ENCODE assay signal across 8 cellular contexts in genomic region chr9:124861342-124862229, GRCh38. TPM values are rescaled to one million over a fixed set of nuclear protein-coding genes. Genes with fewer than 3 reads are reported as not detected.
DNase-seq lines count a peak whose midpoint lies in the region; ATAC-seq and TF ChIP-seq lines count a peak whose summit lies in the region.

Gene ARPC5L (plus strand): TSS chr9:124862130. CDS start chr9:124869291, 7,161 bp downstream.
Gene RPL35 (minus strand): TSS chr9:124861957. CDS start chr9:124861912, 45 bp downstream.

- DNase-seq in EH (ENCODE audit: low read depth) (peak; percentile 93), GOT3 (lab: John Stamatoyannopoulos, UW) (peak; percentile 62), LHCN-M2 (ENCODE audit: low read depth) (peak; percentile 90), RKO (ENCODE audit: low spot score) (peak; percentile 97), activated T-helper 1 cell treated with Interleukin-2 at 50 U/mL for 16 hours (ENCODE audit: low read depth) (peak; percentile 94), esophagus squamous epithelium (lab: John Stamatoyannopoulos, UW) (peak; percentile 82), naive B cell (peak; percentile 95)

- peak; percentile 90 to 92 for ATAC-seq in naive B cell (ENCODE audit: low read depth in 2 of 2)
- ATAC-seq in stimulated activated memory B cell treated with anti-CD40 and anti-IgM and Interleukin-4, amounts not matched to agents 10 μg/mL and 1 μg/mL and 100 μg/mL, for 72 hours, result peak; percentile 99

- H3K4me1 Mint-ChIP-seq in naive B cell, result peaks cover 19 to 38% (median 36%) of the 10 kb centered on the region in 3 donors
- H3K4me1 Mint-ChIP-seq in stimulated activated memory B cell treated with anti-CD40 and anti-IgM and Interleukin-4, amounts not matched to agents 10 μg/mL and 1 μg/mL and 100 μg/mL, for 72 hours, result peaks cover 52% of the 10 kb centered on the region

- peaks cover 16 to 44% (median 28%) of the 10 kb centered on the region in 3 donors for H3K36me3 ChIP-seq in esophagus squamous epithelium

- peak within 1 kb of the TSS; percentile 93 to 99 (median 97) for H3K4me3 Mint-ChIP-seq in naive B cell
- peak within 1 kb of the TSS; percentile 86 for H3K4me3 Mint-ChIP-seq in stimulated activated memory B cell treated with anti-CD40 and anti-IgM and Interleukin-4, amounts not matched to agents 10 μg/mL and 1 μg/mL and 100 μg/mL, for 72 hours

- peaks cover 32 to 75% (median 44%) of the 10 kb centered on the region in 3 donors for H3K4me1 ChIP-seq in esophagus squamous epithelium

- peak within 1 kb of the TSS; percentile 94 to 99 (median 98) for H3K27ac Mint-ChIP-seq in naive B cell
- H3K27ac Mint-ChIP-seq in stimulated activated memory B cell treated with anti-CD40 and anti-IgM and Interleukin-4, amounts not matched to agents 10 μg/mL and 1 μg/mL and 100 μg/mL, for 72 hours, result peak within 1 kb of the TSS; percentile 83

- H3K27me3 Mint-ChIP-seq in naive B cell, result no peaks in the 10 kb centered on the region
- H3K27me3 Mint-ChIP-seq in stimulated activated memory B cell treated with anti-CD40 and anti-IgM and Interleukin-4, amounts not matched to agents 10 μg/mL and 1 μg/mL and 100 μg/mL, for 72 hours, result no peaks in the 10 kb centered on the region

- H3K9me3 ChIP-seq in esophagus squamous epithelium, result no peaks in the 10 kb centered on the region

- peak in 4 of 6 experiments; percentile 7 to 39 (median 28) for TF ChIP-seq CTCF in esophagus squamous epithelium (IDR thresholded peaks at IDR 0.05)

- no peaks in the 10 kb centered on the region for H3K27me3 ChIP-seq in esophagus squamous epithelium

- no peaks in the 10 kb centered on the region for H3K9me3 Mint-ChIP-seq in naive B cell
- H3K9me3 Mint-ChIP-seq in stimulated activated memory B cell treated with anti-CD40 and anti-IgM and Interleukin-4, amounts not matched to agents 10 μg/mL and 1 μg/mL and 100 μg/mL, for 72 hours, result no peaks in the 10 kb centered on the region

- WGBS in esophagus squamous epithelium, 2 donors, result 0 to 2% methylated on average over 13 to 22 of the region's 92 CpGs

- peak within 1 kb of the TSS; percentile 70 to 99 (median 87) for H3K4me3 ChIP-seq in esophagus squamous epithelium

- peaks cover 0 to 11% of the 10 kb centered on the region in 2 donors for H3K36me3 Mint-ChIP-seq in naive B cell
- H3K36me3 Mint-ChIP-seq in stimulated activated memory B cell treated with anti-CD40 and anti-IgM and Interleukin-4, amounts not matched to agents 10 μg/mL and 1 μg/mL and 100 μg/mL, for 72 hours, result peaks cover 43% of the 10 kb centered on the region

- H3K27ac ChIP-seq in esophagus squamous epithelium, result peak within 1 kb of the TSS; percentile 93 to 97 (median 94)

- intact Hi-C loops in esophagus squamous epithelium (cut with DNase I), result no loop called here

- TF ChIP-seq POLR2A in esophagus squamous epithelium (IDR thresholded peaks at IDR 0.05), result peak in 2 of 4 donors; percentile 86 to 94

RNA-seq across cellular contexts. Expression of gene ARPC5L, which starts in this region (rescaled TPM):
- total RNA-seq in LHCN-M2 (2014; rRNA removed) (37.6 and 39.0 TPM in 2 replicates), esophagus squamous epithelium (10 to 100 TPM; 39.1 to 59.6 (median 45.3) TPM)
- polyA plus RNA-seq in LHCN-M2 (2012), result 45.8 TPM
- polyA plus RNA-seq in naive B cell (ENCODE audit: low read depth in 6 of 6), result 10 to 100 TPM; 44.1 to 71.6 (median 58.0) TPM

RNA-seq across cellular contexts. Expression of gene RPL35, which starts in this region (rescaled TPM):
- total RNA-seq in LHCN-M2 (2014; rRNA removed) (2,204 and 2,858 TPM in 2 replicates), esophagus squamous epithelium (1,000 to 10,000 TPM; 2,345 to 3,186 (median 2,827) TPM)
- 3,257 TPM for polyA plus RNA-seq in LHCN-M2 (2012)
- 1,000 to 10,000 TPM; 1,156 to 2,054 (median 1,907) TPM for polyA plus RNA-seq in naive B cell (ENCODE audit: low read depth in 6 of 6)

Comparison
In these comparisons a context has a peak if more than half of its experiments do, and no peak if none do; other contexts are left out.
1. Peak in every context shown above with its lines: DNase-seq, ATAC-seq, H3K4me3 ChIP-seq and H3K27ac ChIP-seq.